ENCODE assay signal across 32 cellular contexts in genomic region chr1:24282491-24282890, GRCh38. TPM values are rescaled to one million over a fixed set of nuclear protein-coding genes. Genes with fewer than 3 reads are reported as not detected.
"Had no signal": no experiment of that assay in that cellular context is flagged by ENCODE, and none has a peak within 500 bp of the region (broad histone marks: within the 10 kb centered on the region; RNA-seq: fewer than 3 reads in every experiment).

No MANE protein-coding gene starts in this region.

- H3K27ac ChIP-seq: colonic mucosa, gastroesophageal sphincter, heart left ventricle, hepatocyte, left lung, neural progenitor cell, parathyroid adenoma, right atrium auricular region, thoracic aorta, tibial nerve, upper lobe of left lung had no signal

- DNase-seq: colonic mucosa; dermis blood vessel endothelial cell; effector memory CD4-positive, alpha-beta T cell; heart left ventricle; left cardiac atrium; left lung; mesenchymal stem cell; mucosa of descending colon; naive B cell; stimulated activated CD4-positive, alpha-beta T cell treated with anti-CD3 and anti-CD28 coated beads, Interleukin-2, amount 100 ng/mL, for 24 hours; stimulated activated CD4-positive, alpha-beta T cell treated with anti-CD3 and anti-CD28 coated beads, Interleukin-4, amount 100 ng/mL, for 24 hours; stimulated activated naive CD8-positive, alpha-beta T cell treated with anti-CD3 and anti-CD28 coated beads, Interleukin-15, Interleukin-2, amounts not matched to agents 100 U/mL and 50 U/mL, for 24 hours; substantia nigra; upper lobe of left lung had no signal

- H3K27ac Mint-ChIP-seq: mesothelial cell of epicardium; naive B cell; nephron; neural progenitor cell; progenitor cell of endocrine pancreas; stimulated activated effector memory CD8-positive, alpha-beta T cell treated with anti-CD3 and anti-CD28 coated beads, Interleukin-12 subunit alpha, Interleukin-12 subunit beta, amount 100 ng/mL, for 72 hours had no signal

- H3K4me3 ChIP-seq: colonic mucosa, gastroesophageal sphincter, heart left ventricle, hepatocyte, left lung, mucosa of descending colon, neural progenitor cell, right atrium auricular region, thoracic aorta, tibial nerve, upper lobe of left lung had no signal

- ATAC-seq: gastroesophageal sphincter; heart left ventricle; left cardiac atrium; left lung; sciatic nerve; stimulated activated effector memory CD8-positive, alpha-beta T cell treated with anti-CD3 and anti-CD28 coated beads, Interleukin-12 subunit alpha, Interleukin-12 subunit beta, amount 100 ng/mL, for 72 hours; stimulated activated naive CD8-positive, alpha-beta T cell treated with anti-CD3 and anti-CD28 coated beads, Interleukin-15, Interleukin-2, amounts not matched to agents 100 U/mL and 50 U/mL, for 24 hours had no signal

- H3K36me3 Mint-ChIP-seq: naive B cell; neural progenitor cell; stimulated activated effector memory CD8-positive, alpha-beta T cell treated with anti-CD3 and anti-CD28 coated beads, Interleukin-12 subunit alpha, Interleukin-12 subunit beta, amount 100 ng/mL, for 72 hours had no signal

- H3K79me2 ChIP-seq: hepatocyte, parathyroid adenoma had no signal

- H2AFZ ChIP-seq: hepatocyte, neural progenitor cell, parathyroid adenoma had no signal

- H3K36me3 ChIP-seq: colonic mucosa, gastroesophageal sphincter, heart left ventricle, left lung, neural progenitor cell, right atrium auricular region, thoracic aorta, tibial nerve, upper lobe of left lung had no signal

- H3K4me2 ChIP-seq: hepatocyte, neural progenitor cell had no signal

- H3K27me3 Mint-ChIP-seq: progenitor cell of endocrine pancreas had no signal

- H3K4me1 ChIP-seq: gastroesophageal sphincter, parathyroid adenoma, right atrium auricular region had no signal

- H3K27me3 ChIP-seq: colonic mucosa, hepatocyte, neural progenitor cell, right atrium auricular region, upper lobe of left lung had no signal

- H3K9me3 Mint-ChIP-seq: nephron; neural progenitor cell; stimulated activated effector memory CD8-positive, alpha-beta T cell treated with anti-CD3 and anti-CD28 coated beads, Interleukin-12 subunit alpha, Interleukin-12 subunit beta, amount 100 ng/mL, for 72 hours had no signal

- H3K4me3 Mint-ChIP-seq: mesothelial cell of epicardium; naive B cell; nephron; neural progenitor cell; stimulated activated effector memory CD8-positive, alpha-beta T cell treated with anti-CD3 and anti-CD28 coated beads, Interleukin-12 subunit alpha, Interleukin-12 subunit beta, amount 100 ng/mL, for 72 hours had no signal

- H3K9me3 ChIP-seq: colonic mucosa, gastroesophageal sphincter, heart left ventricle, left lung, mucosa of descending colon, right atrium auricular region, thoracic aorta, tibial nerve, upper lobe of left lung had no signal

- H3K9ac ChIP-seq: neural progenitor cell, parathyroid adenoma had no signal

- FAIRE-seq: endothelial cell of umbilical vein, urothelium cell line had no signal

RNA-seq across cellular contexts. Expression of gene GRHL3, which starts 36.7 kb away (rescaled TPM):
- total RNA-seq: dermis blood vessel endothelial cell, endothelial cell of umbilical vein, fibroblast of villous mesenchyme, lung microvascular endothelial cell, osteoblast, sciatic nerve, skeletal muscle tissue, tibial nerve had no signal
- polyA plus RNA-seq: endothelial cell of umbilical vein had no signal
